Comparison of ENCODE assay signal across 28 cellular contexts in the genomic region with DNA sequence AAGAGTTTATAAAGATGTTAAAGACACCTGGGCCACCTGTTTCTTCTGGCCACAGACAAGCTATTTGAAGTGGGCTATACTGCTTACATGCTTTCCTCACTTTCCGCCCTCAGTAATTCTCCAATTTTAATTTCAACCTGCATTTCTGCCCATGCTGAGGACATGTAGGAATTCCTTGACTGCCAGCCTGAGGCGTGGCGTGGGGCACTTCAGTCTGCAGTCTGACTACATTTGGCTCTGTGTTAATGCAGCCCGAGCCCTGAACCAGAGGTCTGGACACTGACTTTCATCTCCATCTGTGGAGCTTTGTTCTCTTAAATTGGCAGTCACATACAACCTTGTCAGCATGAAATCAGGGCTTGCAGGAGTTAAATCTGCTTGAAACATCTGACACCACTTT. TPM values are rescaled to one million over a fixed set of nuclear protein-coding genes. Genes with fewer than 3 reads are reported as not detected.
DNase-seq lines count a peak whose midpoint lies in the region; ATAC-seq and TF ChIP-seq lines count a peak whose summit lies in the region.
"Had no signal": no experiment of that assay in that cellular context is flagged by ENCODE, and none has a peak within 500 bp of the region (broad histone marks: within the 10 kb centered on the region; RNA-seq: fewer than 3 reads in every experiment).

No MANE protein-coding gene starts in this region.

- TF ChIP-seq CTCF in glutamatergic neuron (IDR thresholded peaks at IDR 0.05; ENCODE audit: partially characterized antibody, unreplicated experiment) (no peak), gastrocnemius medialis (IDR thresholded peaks at IDR 0.05 in 4 of 5, conservative IDR thresholded peaks at IDR 0.05 in 1 of 5) (no peak)

- ATAC-seq in activated T-cell treated with anti-CD3 and anti-CD28 coated beads, Interleukin-2, amount 50 U/mL, for 72 hours (replicated peaks in 1 of 2), result no peak
- ATAC-seq in gastrocnemius medialis (no peak), HG03175 (IDR thresholded peaks at IDR 0.05; ENCODE audit: unreplicated experiment) (no peak)
- ATAC-seq: activated T-cell treated with anti-CD3 and anti-CD28 coated beads, Interleukin-2, amount 50 U/mL, for 4 hours; gastroesophageal sphincter; natural killer cell treated with Interleukin-12 subunit alpha and Interleukin-12 subunit beta and Interleukin-15 and Interleukin-18, amount 100 ng/mL, for 72 hours; Panc1; WTC11 had no signal

- no peaks in the 10 kb centered on the region for H4K20me1 ChIP-seq in Karpas-422 (ENCODE audit: insufficient read depth, low read depth, low read length)

- no peak overlapping the region for H3K4me2 ChIP-seq in Karpas-422 (ENCODE audit: low read depth, low read length, poor library complexity, severe bottlenecking)
- H3K4me2 ChIP-seq: BLaER1 treated with 17β-estradiol and CSF1 and Interleukin-3, amounts not matched to agents 10 nM and 100 nM had no signal

- peaks cover 3% of the 10 kb centered on the region for H3K4me1 Mint-ChIP-seq in activated T-cell treated with anti-CD3 and anti-CD28 coated beads, Interleukin-2, amount 50 U/mL, for 72 hours (ENCODE audit: low read depth)
- peaks cover 7% of the 10 kb centered on the region for H3K4me1 Mint-ChIP-seq in glutamatergic neuron (ENCODE audit: low read depth, unreplicated experiment)
- peaks cover 8% of the 10 kb centered on the region for H3K4me1 Mint-ChIP-seq in activated naive CD4-positive, alpha-beta T cell treated with anti-CD3 and anti-CD28 coated beads, Interleukin-2, amount 10 ng/mL, durations not matched to agents 7 days and 5 days

- H3K9me3 ChIP-seq in Karpas-422 (ENCODE audit: low read length), result no peaks in the 10 kb centered on the region
- no peaks in the 10 kb centered on the region for H3K9me3 ChIP-seq in gastrocnemius medialis
- H3K9me3 ChIP-seq: BLaER1 treated with 17β-estradiol and CSF1 and Interleukin-3, amounts not matched to agents 10 nM and 100 nM; esophagus muscularis mucosa; gastroesophageal sphincter; suprapubic skin had no signal

- H3K27me3 Mint-ChIP-seq in activated T-cell treated with anti-CD3 and anti-CD28 coated beads, Interleukin-2, amount 50 U/mL, for 72 hours (ENCODE audit: low read depth), result no peaks in the 10 kb centered on the region
- H3K27me3 Mint-ChIP-seq in glutamatergic neuron (ENCODE audit: unreplicated experiment), result no peaks in the 10 kb centered on the region
- H3K27me3 Mint-ChIP-seq in activated naive CD4-positive, alpha-beta T cell treated with anti-CD3 and anti-CD28 coated beads, Interleukin-2, amount 10 ng/mL, durations not matched to agents 7 days and 5 days, result no peaks in the 10 kb centered on the region
- H3K27me3 Mint-ChIP-seq: natural killer cell treated with Interleukin-12 subunit alpha and Interleukin-12 subunit beta and Interleukin-15 and Interleukin-18, amount 100 ng/mL, for 72 hours had no signal

- TF ChIP-seq POLR2A in gastrocnemius medialis (IDR thresholded peaks at IDR 0.05), result no peak

- H3K36me3 Mint-ChIP-seq in activated T-cell treated with anti-CD3 and anti-CD28 coated beads, Interleukin-2, amount 50 U/mL, for 72 hours (ENCODE audit: insufficient read depth in 2 of 2), result peaks cover 0 to 7% of the 10 kb centered on the region in 2 donors
- no peaks in the 10 kb centered on the region for H3K36me3 Mint-ChIP-seq in glutamatergic neuron (ENCODE audit: unreplicated experiment)
- H3K36me3 Mint-ChIP-seq in activated naive CD4-positive, alpha-beta T cell treated with anti-CD3 and anti-CD28 coated beads, Interleukin-2, amount 10 ng/mL, durations not matched to agents 7 days and 5 days, result peaks cover 39% of the 10 kb centered on the region
- H3K36me3 Mint-ChIP-seq: natural killer cell treated with Interleukin-12 subunit alpha and Interleukin-12 subunit beta and Interleukin-15 and Interleukin-18, amount 100 ng/mL, for 72 hours had no signal

- DNase-seq in activated T-cell treated with anti-CD3 and anti-CD28 coated beads, Interleukin-2, amount 50 U/mL, for 72 hours, result no peak
- no peak for DNase-seq in activated T-cell treated with anti-CD3 and anti-CD28 coated beads, Interleukin-2, amount 50 U/mL, for 48 hours
- DNase-seq in Karpas-422, result no peak
- DNase-seq in glutamatergic neuron, result no peak
- no peak for DNase-seq in gastrocnemius medialis
- no peak for DNase-seq in activated naive CD4-positive, alpha-beta T cell treated with anti-CD3 and anti-CD28 coated beads, Interleukin-2, amount 10 ng/mL, durations not matched to agents 7 days and 5 days
- DNase-seq in NAMALWA (ENCODE audit: low spot score), result no peak
- DNase-seq: activated CD4-positive, alpha-beta T cell treated with anti-CD3 and anti-CD28 coated beads, Interleukin-2, amount 50 U/mL, for 48 hours; activated naive CD4-positive, alpha-beta T cell treated with anti-CD3 and anti-CD28 coated beads, Interleukin-2, amount 50 U/mL, for 16 hours; activated T-cell treated with anti-CD3 and anti-CD28 coated beads, Interleukin-2, amount 50 U/mL, for 4 hours; effector CD8-positive, alpha-beta T cell; mesendoderm; NCI-H2081 treated with DMSO at 0.1 percent for 48 hours; NCI-H446 treated with DMSO at 0.1 percent for 48 hours; NK-92 treated with Interleukin-12 subunit alpha and Interleukin-12 subunit beta, amount 100 ng/mL, for 24 hours; T-helper 9 cell had no signal

- H3K27ac ChIP-seq in Karpas-422 (ENCODE audit: low read length) (peak overlapping the region; percentile 16; the same call in 1 of the 2 replicates), gastrocnemius medialis (peak overlapping the region in 3 of 4 donors; percentile 18 to 53 (median 20))
- H3K27ac ChIP-seq: BLaER1 treated with 17β-estradiol and CSF1 and Interleukin-3, amounts not matched to agents 10 nM and 100 nM; esophagus muscularis mucosa; gastroesophageal sphincter; HL-60; parathyroid adenoma; suprapubic skin had no signal

- H3K4me1 ChIP-seq in Karpas-422 (ENCODE audit: low read length) (peaks cover 4% of the 10 kb centered on the region; the same call in 1 of the 2 replicates), gastrocnemius medialis (peaks cover 8 to 30% of the 10 kb centered on the region in 2 donors)

- H3K4me3 Mint-ChIP-seq in activated T-cell treated with anti-CD3 and anti-CD28 coated beads, Interleukin-2, amount 50 U/mL, for 72 hours, result no peak overlapping the region
- no peak overlapping the region for H3K4me3 Mint-ChIP-seq in glutamatergic neuron (ENCODE audit: unreplicated experiment)
- no peak overlapping the region for H3K4me3 Mint-ChIP-seq in activated naive CD4-positive, alpha-beta T cell treated with anti-CD3 and anti-CD28 coated beads, Interleukin-2, amount 10 ng/mL, durations not matched to agents 7 days and 5 days
- H3K4me3 Mint-ChIP-seq: activated T-cell treated with anti-CD3 and anti-CD28 coated beads, Interleukin-2, amount 50 U/mL, for 4 hours; natural killer cell treated with Interleukin-12 subunit alpha and Interleukin-12 subunit beta and Interleukin-15 and Interleukin-18, amount 100 ng/mL, for 72 hours; WTC11 had no signal

- no peaks in the 10 kb centered on the region for H3K9me2 ChIP-seq in Karpas-422 (replicated peaks; ENCODE audit: insufficient read depth, low read length)

- H3K9ac ChIP-seq in Karpas-422 (ENCODE audit: low read length), result no peak overlapping the region
- H3K9ac ChIP-seq: parathyroid adenoma had no signal

- H3K36me3 ChIP-seq in Karpas-422 (ENCODE audit: insufficient read depth, low read length) (peaks cover 36% of the 10 kb centered on the region), gastrocnemius medialis (peaks cover 0 to 52% of the 10 kb centered on the region in 2 donors)

- peak overlapping the region; percentile 35 for H3K27ac Mint-ChIP-seq in activated T-cell treated with anti-CD3 and anti-CD28 coated beads, Interleukin-2, amount 50 U/mL, for 72 hours
- H3K27ac Mint-ChIP-seq in glutamatergic neuron (ENCODE audit: unreplicated experiment), result peak overlapping the region; percentile 82
- H3K27ac Mint-ChIP-seq in activated naive CD4-positive, alpha-beta T cell treated with anti-CD3 and anti-CD28 coated beads, Interleukin-2, amount 10 ng/mL, durations not matched to agents 7 days and 5 days, result no peak overlapping the region

- CTCF ChIA-PET in activated naive CD4-positive, alpha-beta T cell treated with anti-CD3 and anti-CD28 coated beads, Interleukin-2, amount 10 ng/mL, durations not matched to agents 7 days and 5 days (lab: Charles Lee), result no interaction called here

- H3K27me3 ChIP-seq in Karpas-422 (ENCODE audit: low read length) (no peaks in the 10 kb centered on the region), gastrocnemius medialis (no peaks in the 10 kb centered on the region)
- H3K27me3 ChIP-seq: BLaER1 treated with 17β-estradiol and CSF1 and Interleukin-3, amounts not matched to agents 10 nM and 100 nM; esophagus muscularis mucosa; gastroesophageal sphincter; suprapubic skin had no signal

- in situ Hi-C loops in gastrocnemius medialis (cut with MboI; ENCODE audit: low sequenced_read_pairs in 4 of 4), result loop anchor here in 1 of 4 donors (10.0 kb wide), 1 partner anchor 80 kb away; no protein-coding TSS in a partner anchor

- H3K4me3 ChIP-seq in Karpas-422 (ENCODE audit: low read length) (no peak overlapping the region), gastrocnemius medialis (no peak overlapping the region)
- H3K4me3 ChIP-seq: BLaER1 treated with 17β-estradiol and CSF1 and Interleukin-3, amounts not matched to agents 10 nM and 100 nM; esophagus muscularis mucosa; gastroesophageal sphincter; suprapubic skin had no signal

- intact Hi-C loops in gastrocnemius medialis (cut with DNase I; ENCODE audit: low total_unique reads), result no loop called here

- H3K9me3 Mint-ChIP-seq in activated T-cell treated with anti-CD3 and anti-CD28 coated beads, Interleukin-2, amount 50 U/mL, for 72 hours, result no peaks in the 10 kb centered on the region
- H3K9me3 Mint-ChIP-seq in glutamatergic neuron (ENCODE audit: unreplicated experiment), result peaks cover 1% of the 10 kb centered on the region
- H3K9me3 Mint-ChIP-seq in activated naive CD4-positive, alpha-beta T cell treated with anti-CD3 and anti-CD28 coated beads, Interleukin-2, amount 10 ng/mL, durations not matched to agents 7 days and 5 days, result no peaks in the 10 kb centered on the region
- H3K9me3 Mint-ChIP-seq: activated T-cell treated with anti-CD3 and anti-CD28 coated beads, Interleukin-2, amount 50 U/mL, for 4 hours; natural killer cell treated with Interleukin-12 subunit alpha and Interleukin-12 subunit beta and Interleukin-15 and Interleukin-18, amount 100 ng/mL, for 72 hours; WTC11 had no signal

- H2AFZ ChIP-seq in Karpas-422 (ENCODE audit: low read length), result no peak overlapping the region
- H2AFZ ChIP-seq: parathyroid adenoma had no signal

- peaks cover 25% of the 10 kb centered on the region for H3K79me2 ChIP-seq in Karpas-422 (ENCODE audit: low read length)
- H3K79me2 ChIP-seq: parathyroid adenoma had no signal

RNA-seq across cellular contexts. Expression of gene UQCC5, which starts 8.5 kb away (rescaled TPM):
- 1 to 10 TPM; 7.4 to 8.9 TPM for total RNA-seq in activated T-cell treated with anti-CD3 and anti-CD28 coated beads, Interleukin-2, amount 50 U/mL, for 72 hours
- 23.4 and 29.7 TPM in 2 replicates for total RNA-seq in Karpas-422 (2014; rRNA removed; shearing (Covaris generic); ENCODE audit: low replicate concordance)
- total RNA-seq in glutamatergic neuron (ENCODE audit: unreplicated experiment) (13.7 TPM), gastrocnemius medialis (10 to 100 TPM in 1 of 4 donors, 1 to 10 TPM in 1, under 1 TPM in 2; 0.31 to 26.1 (median 0.87) TPM)

RNA-seq across cellular contexts. Expression of gene NT5DC2, which starts 11.3 kb away (rescaled TPM):
- 10 to 100 TPM; 23.5 to 24.3 TPM for total RNA-seq in activated T-cell treated with anti-CD3 and anti-CD28 coated beads, Interleukin-2, amount 50 U/mL, for 72 hours
- 46.5 and 47.8 TPM in 2 replicates for total RNA-seq in Karpas-422 (2014; rRNA removed; shearing (Covaris generic); ENCODE audit: low replicate concordance)
- total RNA-seq in glutamatergic neuron (ENCODE audit: unreplicated experiment) (308 TPM), gastrocnemius medialis (10 to 100 TPM in 1 of 4 donors, 1 to 10 TPM in 3; 4.4 to 14.7 (median 8.1) TPM)

RNA-seq across cellular contexts. Expression of gene STAB1, which starts 49.8 kb away (rescaled TPM):
- under 1 TPM; 0.12 to 0.19 TPM for total RNA-seq in activated T-cell treated with anti-CD3 and anti-CD28 coated beads, Interleukin-2, amount 50 U/mL, for 72 hours
- not detected in 2 replicates for total RNA-seq in Karpas-422 (2014; rRNA removed; shearing (Covaris generic); ENCODE audit: low replicate concordance)
- total RNA-seq in glutamatergic neuron (ENCODE audit: unreplicated experiment) (6.3 TPM), gastrocnemius medialis (10 to 100 TPM; 10.3 to 27.2 (median 23.3) TPM)
- total RNA-seq: chondrocyte, SK-MEL-5 had no signal
